In genomic region chr15:63484433-63484832, GRCh38 we compare ENCODE assay signal across 16 cellular contexts. TPM values are rescaled to one million over a fixed set of nuclear protein-coding genes. Genes with fewer than 3 reads are reported as not detected.
A peak's percentile ranks its signal among the peaks of the same experiment; 100 is the strongest.
DNase-seq lines count a peak whose midpoint lies in the region; ATAC-seq and TF ChIP-seq lines count a peak whose summit lies in the region.
"Had no signal": no experiment of that assay in that cellular context is flagged by ENCODE, and none has a peak within 500 bp of the region (broad histone marks: within the 10 kb centered on the region; RNA-seq: fewer than 3 reads in every experiment).

No MANE protein-coding gene starts in this region.

- ATAC-seq in activated T-cell treated with anti-CD3 and anti-CD28 coated beads, Interleukin-2, amount 50 U/mL, for 4 hours = no peak
- ATAC-seq in activated CD8-positive, alpha-beta T cell treated with anti-CD3 and anti-CD28 coated beads, Interleukin-2, amount 10 ng/mL, durations not matched to agents 7 days and 5 days = no peak
- ATAC-seq: Panc1 had no signal

- H3K27ac Mint-ChIP-seq in IgD-negative memory B cell (peak overlapping the region; percentile 40 to 95 (median 92)), neural progenitor cell (peak overlapping the region; percentile 53)
- peak overlapping the region; percentile 87 for H3K27ac Mint-ChIP-seq in activated CD8-positive, alpha-beta T cell treated with anti-CD3 and anti-CD28 coated beads, Interleukin-2, amount 10 ng/mL, durations not matched to agents 7 days and 5 days

- peaks cover 12% of the 10 kb centered on the region for H3K27me3 ChIP-seq in neural progenitor cell
- H3K27me3 ChIP-seq: thyroid gland had no signal

- no peaks in the 10 kb centered on the region for H3K4me1 ChIP-seq in neural progenitor cell

- H3K4me2 ChIP-seq in neural progenitor cell = no peak overlapping the region

- H3F3A ChIP-seq in neural progenitor cell (ENCODE audit: low read depth) = peaks cover 5% of the 10 kb centered on the region

- H3K4me1 Mint-ChIP-seq in activated T-cell treated with anti-CD3 and anti-CD28 coated beads, Interleukin-2, amount 50 U/mL, for 4 hours (ENCODE audit: low read depth) = peaks cover 79% of the 10 kb centered on the region
- H3K4me1 Mint-ChIP-seq in IgD-negative memory B cell (peaks cover 40 to 59% (median 56%) of the 10 kb centered on the region in 3 donors), neural progenitor cell (peaks cover 27% of the 10 kb centered on the region)
- H3K4me1 Mint-ChIP-seq in activated CD8-positive, alpha-beta T cell treated with anti-CD3 and anti-CD28 coated beads, Interleukin-2, amount 10 ng/mL, durations not matched to agents 7 days and 5 days (ENCODE audit: low read depth) = peaks cover 60% of the 10 kb centered on the region

- no peaks in the 10 kb centered on the region for H3K9me3 Mint-ChIP-seq in activated T-cell treated with anti-CD3 and anti-CD28 coated beads, Interleukin-2, amount 50 U/mL, for 4 hours
- H3K9me3 Mint-ChIP-seq in IgD-negative memory B cell (no peaks in the 10 kb centered on the region), neural progenitor cell (no peaks in the 10 kb centered on the region)
- H3K9me3 Mint-ChIP-seq in activated CD8-positive, alpha-beta T cell treated with anti-CD3 and anti-CD28 coated beads, Interleukin-2, amount 10 ng/mL, durations not matched to agents 7 days and 5 days (ENCODE audit: insufficient read depth) = no peaks in the 10 kb centered on the region

- H3K4me3 Mint-ChIP-seq in activated T-cell treated with anti-CD3 and anti-CD28 coated beads, Interleukin-2, amount 50 U/mL, for 4 hours = peak overlapping the region; percentile 24
- peak overlapping the region; percentile 58 to 88 (median 76) for H3K4me3 Mint-ChIP-seq in IgD-negative memory B cell
- no peak overlapping the region for H3K4me3 Mint-ChIP-seq in activated CD8-positive, alpha-beta T cell treated with anti-CD3 and anti-CD28 coated beads, Interleukin-2, amount 10 ng/mL, durations not matched to agents 7 days and 5 days
- no peak overlapping the region for H3K4me3 Mint-ChIP-seq in neural progenitor cell

- DNase-seq in activated T-cell treated with anti-CD3 and anti-CD28 coated beads, Interleukin-2, amount 50 U/mL, for 4 hours = no peak
- DNase-seq in activated T-cell treated with anti-CD3 and anti-CD28 coated beads, Interleukin-2, amount 50 U/mL, for 48 hours = no peak
- DNase-seq in activated CD8-positive, alpha-beta T cell treated with anti-CD3 and anti-CD28 coated beads, Interleukin-2, amount 10 ng/mL, durations not matched to agents 7 days and 5 days = no peak
- DNase-seq in neural progenitor cell (ENCODE audit: low spot score) (no peak), GM10266 (ENCODE audit: extremely low spot score) (no peak), dedifferentiated amniotic fluid mesenchymal stem cell (ENCODE audit: extremely low spot score) (no peak)
- DNase-seq in stimulated activated CD4-positive, alpha-beta T cell treated with anti-CD3 and anti-CD28 coated beads, Interleukin-4, amount 100 ng/mL, for 4 hours = no peak
- DNase-seq: foreskin melanocyte, GOT3, NCI-H187 treated with DMSO at 0.1 percent for 48 hours, NCI-H524 treated with DMSO at 0.1 percent for 48 hours, retina, SW 1271, thyroid gland had no signal

- CTCF ChIA-PET in activated CD8-positive, alpha-beta T cell treated with anti-CD3 and anti-CD28 coated beads, Interleukin-2, amount 10 ng/mL, durations not matched to agents 7 days and 5 days (lab: Charles Lee) = interaction anchor here (0.8 to 8.2 kb wide), 12 partner anchors 9 to 126 kb away, joined by 3 to 124 read pairs (median 7); partner anchors contain the start of gene USP3

- POLR2A ChIA-PET in activated CD8-positive, alpha-beta T cell treated with anti-CD3 and anti-CD28 coated beads, Interleukin-2, amount 10 ng/mL, durations not matched to agents 7 days and 5 days (lab: Charles Lee) = interaction anchor here (1.1 to 1.6 kb wide), 3 partner anchors 14 to 20 kb away, joined by 3 to 21 read pairs (median 5); partner anchors contain the start of gene USP3

- no peaks in the 10 kb centered on the region for H3K79me2 ChIP-seq in neural progenitor cell (ENCODE audit: low read depth)

- H3K9me3 ChIP-seq in neural progenitor cell (ENCODE audit: low read depth) = no peaks in the 10 kb centered on the region
- H3K9me3 ChIP-seq: thyroid gland had no signal

- no peaks in the 10 kb centered on the region for H4K20me1 ChIP-seq in neural progenitor cell (ENCODE audit: low read depth)

- no peak overlapping the region for H3K27ac ChIP-seq in neural progenitor cell
- H3K27ac ChIP-seq: thyroid gland had no signal

- H2AFZ ChIP-seq in neural progenitor cell (replicated peaks) = no peak overlapping the region

- H3K4me3 ChIP-seq in neural progenitor cell = no peak overlapping the region
- H3K4me3 ChIP-seq: thyroid gland had no signal

- H3K27me3 Mint-ChIP-seq in activated T-cell treated with anti-CD3 and anti-CD28 coated beads, Interleukin-2, amount 50 U/mL, for 4 hours (ENCODE audit: low read depth) = no peaks in the 10 kb centered on the region
- H3K27me3 Mint-ChIP-seq in IgD-negative memory B cell (peaks cover 2% of the 10 kb centered on the region), neural progenitor cell (ENCODE audit: insufficient read depth, low read depth) (peaks cover 2% of the 10 kb centered on the region)
- no peaks in the 10 kb centered on the region for H3K27me3 Mint-ChIP-seq in activated CD8-positive, alpha-beta T cell treated with anti-CD3 and anti-CD28 coated beads, Interleukin-2, amount 10 ng/mL, durations not matched to agents 7 days and 5 days (ENCODE audit: low read depth)

- H3K36me3 Mint-ChIP-seq in activated T-cell treated with anti-CD3 and anti-CD28 coated beads, Interleukin-2, amount 50 U/mL, for 4 hours (ENCODE audit: insufficient read depth) = no peaks in the 10 kb centered on the region
- H3K36me3 Mint-ChIP-seq in IgD-negative memory B cell (peaks cover 3% of the 10 kb centered on the region), neural progenitor cell (no peaks in the 10 kb centered on the region)
- H3K36me3 Mint-ChIP-seq in activated CD8-positive, alpha-beta T cell treated with anti-CD3 and anti-CD28 coated beads, Interleukin-2, amount 10 ng/mL, durations not matched to agents 7 days and 5 days (ENCODE audit: low read depth) = no peaks in the 10 kb centered on the region

- H3K36me3 ChIP-seq in neural progenitor cell = no peaks in the 10 kb centered on the region
- H3K36me3 ChIP-seq: thyroid gland had no signal

- TF ChIP-seq CTCF in neural progenitor cell (IDR thresholded peaks at IDR 0.05) = no peak
- no peak for TF ChIP-seq CTCF in GM10266 (IDR thresholded peaks at IDR 0.05; ENCODE audit: control insufficient read depth, insufficient read depth, low read depth, missing control alignments)

- H3K9ac ChIP-seq in neural progenitor cell = no peak overlapping the region

RNA-seq across cellular contexts. Expression of gene USP3, which starts 20.0 kb away (rescaled TPM):
- total RNA-seq in activated T-cell treated with anti-CD3 and anti-CD28 coated beads, Interleukin-2, amount 50 U/mL, for 4 hours = 10 to 100 TPM; 34.2 to 40.9 (median 35.5) TPM
- 42.7 TPM for polyA plus RNA-seq in IgD-negative memory B cell
- 10 to 100 TPM; 48.3 to 49.1 TPM for total RNA-seq in activated CD8-positive, alpha-beta T cell treated with anti-CD3 and anti-CD28 coated beads, Interleukin-2, amount 10 ng/mL, durations not matched to agents 7 days and 5 days
- 48.8 and 64.2 TPM in 2 replicates for total RNA-seq in neural progenitor cell (ENCODE audit: low replicate concordance)

Comparison
In these comparisons a context has a peak if more than half of its experiments do, and no peak if none do; other contexts are left out.
1. H3K4me3 Mint-ChIP-seq: peak in activated T-cell treated with anti-CD3 and anti-CD28 coated beads, Interleukin-2, amount 50 U/mL, for 4 hours (single experiment) and IgD-negative memory B cell (4 of 4); none in activated CD8-positive, alpha-beta T cell treated with anti-CD3 and anti-CD28 coated beads, Interleukin-2, amount 10 ng/mL, durations not matched to agents 7 days and 5 days (single experiment) and neural progenitor cell (single experiment).
2. Peak in every context shown above with its lines, with median percentiles within 50 percentile points of each other: H3K27ac Mint-ChIP-seq.